9 cellular contexts compared by ENCODE assay signal in genomic region chr10:43128958-43129706, GRCh38.
A peak's percentile ranks its signal among the peaks of the same experiment; 100 is the strongest.
DNase-seq lines count a peak whose midpoint lies in the region; ATAC-seq, FAIRE-seq and TF ChIP-seq lines count a peak whose summit lies in the region.
"Had no signal": no experiment of that assay in that cellular context is flagged by ENCODE, and none has a peak within 500 bp of the region (broad histone marks: within the 10 kb centered on the region; RNA-seq: fewer than 3 reads in every experiment).

No MANE protein-coding gene starts in this region.

- no peak for TF ChIP-seq POLR2A in H54 (IDR thresholded peaks at IDR 0.05; ENCODE audit: low read depth, low read length)

- H3K27me3 ChIP-seq in Loucy (ENCODE audit: insufficient read depth, low read length, poor library complexity, severe bottlenecking), result no peaks in the 10 kb centered on the region
- H3K27me3 ChIP-seq in muscle layer of duodenum (ENCODE audit: low read depth, low read length), result no peaks in the 10 kb centered on the region

- H3K27ac ChIP-seq in muscle layer of duodenum (ENCODE audit: low read length), result peak overlapping the region; percentile 34
- H3K27ac ChIP-seq: A549 had no signal

- peak overlapping the region; percentile 19 for H3K9ac ChIP-seq in Loucy (ENCODE audit: low read depth, low read length, poor library complexity, severe bottlenecking)

- H3K9me3 ChIP-seq in Loucy (ENCODE audit: insufficient read depth, low read depth, low read length), result no peaks in the 10 kb centered on the region
- no peaks in the 10 kb centered on the region for H3K9me3 ChIP-seq in muscle layer of duodenum (ENCODE audit: control insufficient read depth in 1 of 2, low read length in 2 of 2)
- H3K9me3 ChIP-seq: A549 had no signal

- peak overlapping the region; percentile 56 for H3K4me2 ChIP-seq in Loucy (ENCODE audit: low read depth, low read length, poor library complexity, severe bottlenecking)
- H3K4me2 ChIP-seq: A549 had no signal

- H3K36me3 ChIP-seq in Loucy (ENCODE audit: insufficient read depth, low read length) (no peaks in the 10 kb centered on the region), muscle layer of duodenum (ENCODE audit: control insufficient read depth in 1 of 2, insufficient read depth in 2 of 2, low read length in 2 of 2) (no peaks in the 10 kb centered on the region)

- H3K79me2 ChIP-seq in Loucy (ENCODE audit: insufficient read depth, low read length), result no peaks in the 10 kb centered on the region

- no peak for DNase-seq in activated CD4-positive, CD25-positive, alpha-beta regulatory T cell (lab: John Stamatoyannopoulos, UW)
- peak; percentile 88 for DNase-seq in H54 (ENCODE audit: insufficient read length, low spot score)
- peak; percentile 92 for DNase-seq in astrocyte of the hippocampus (ENCODE audit: low read depth, low spot score)
- no peak for DNase-seq in NCI-H1436 (lab: John Stamatoyannopoulos, UW)
- no peak for DNase-seq in T-helper 9 cell

- peak; percentile 55 to 60 for ATAC-seq in activated CD4-positive, CD25-positive, alpha-beta regulatory T cell treated with anti-CD3 and anti-CD28 coated beads, Interleukin-2, amount 50 U/mL, for 24 hours

- peak overlapping the region; percentile 16; the same call in 1 of the 2 replicates for H2AFZ ChIP-seq in Loucy (ENCODE audit: low read length)

- H3K4me1 ChIP-seq in Loucy (ENCODE audit: insufficient read depth, low read length, poor library complexity, severe bottlenecking), result peaks cover 54% of the 10 kb centered on the region
- no peaks in the 10 kb centered on the region for H3K4me1 ChIP-seq in muscle layer of duodenum (ENCODE audit: control insufficient read depth in 1 of 2, insufficient read depth in 2 of 2, low read length in 2 of 2)

- peak; percentile 80 for FAIRE-seq in H54 (lab: Jason Lieb, UNC)
- FAIRE-seq: A549 had no signal

- H3K4me3 ChIP-seq in Loucy (ENCODE audit: low read length, poor library complexity, severe bottlenecking), result peak overlapping the region; percentile 15
- no peak overlapping the region for H3K4me3 ChIP-seq in muscle layer of duodenum (ENCODE audit: low read depth in 1 of 2, low read length in 2 of 2)
- H3K4me3 ChIP-seq: A549 had no signal

- no peaks in the 10 kb centered on the region for H3K9me2 ChIP-seq in Loucy (replicated peaks; ENCODE audit: low read depth, low read length)

- no peak for TF ChIP-seq CTCF in Loucy (conservative IDR thresholded peaks at IDR 0.05; ENCODE audit: low read length)

- H3F3A ChIP-seq in Loucy (ENCODE audit: low read depth), result no peaks in the 10 kb centered on the region

- no peaks in the 10 kb centered on the region for H4K20me1 ChIP-seq in Loucy (ENCODE audit: insufficient read depth, low read length, poor library complexity, severe bottlenecking)

Comparison
In these comparisons a context has a peak if more than half of its experiments do, and no peak if none do; other contexts are left out.
1. DNase-seq: peak in H54 (single experiment) and astrocyte of the hippocampus (single experiment); none in activated CD4-positive, CD25-positive, alpha-beta regulatory T cell (0 of 4), NCI-H1436 (single experiment) and T-helper 9 cell (single experiment).